In the genomic region with DNA sequence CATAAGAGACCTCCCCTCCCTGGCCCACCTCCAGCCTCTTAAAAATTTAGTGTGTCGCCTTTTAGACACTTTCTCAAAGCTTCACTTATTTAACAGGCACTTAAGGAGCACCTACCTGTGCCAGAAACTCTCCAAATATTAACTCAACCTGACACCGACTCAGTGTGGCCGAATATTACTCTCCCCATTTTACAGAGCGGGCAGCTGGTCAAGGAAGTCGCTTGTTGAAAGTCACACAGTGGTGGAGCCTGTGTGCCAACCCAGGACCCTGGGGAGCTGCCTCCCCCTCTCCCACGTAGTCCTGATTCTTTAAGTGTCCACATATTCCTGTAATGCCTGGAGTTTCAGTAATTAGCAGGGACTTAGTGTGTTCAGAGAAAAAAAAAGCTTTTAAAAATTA, we compare ENCODE assay signal across 8 cellular contexts. TPM values are rescaled to one million over a fixed set of nuclear protein-coding genes. Genes with fewer than 3 reads are reported as not detected.
DNase-seq lines count a peak whose midpoint lies in the region; ATAC-seq and TF ChIP-seq lines count a peak whose summit lies in the region.

No MANE protein-coding gene starts in this region.

- peak overlapping the region; percentile 95 for H3K4me2 ChIP-seq in neural progenitor cell

- peak overlapping the region; percentile 51 for H3K4me3 Mint-ChIP-seq in dendritic cell treated with granulocyte-macrophage colony-stimulating factor and Interleukin-4, amounts not matched to agents 40 ng/mL and 50 ng/mL, for 4 days
- H3K4me3 Mint-ChIP-seq in neural progenitor cell, result peak overlapping the region; percentile 91

- H3K9me3 Mint-ChIP-seq in dendritic cell treated with granulocyte-macrophage colony-stimulating factor and Interleukin-4, amounts not matched to agents 40 ng/mL and 50 ng/mL, for 4 days, result no peaks in the 10 kb centered on the region
- no peaks in the 10 kb centered on the region for H3K9me3 Mint-ChIP-seq in neural progenitor cell

- peaks cover 30% of the 10 kb centered on the region for H3K4me1 Mint-ChIP-seq in dendritic cell treated with granulocyte-macrophage colony-stimulating factor and Interleukin-4, amounts not matched to agents 40 ng/mL and 50 ng/mL, for 4 days (ENCODE audit: low read depth)
- H3K4me1 Mint-ChIP-seq in neural progenitor cell, result peaks cover 55% of the 10 kb centered on the region

- intact Hi-C loops in dendritic cell treated with granulocyte-macrophage colony-stimulating factor and Interleukin-4, amounts not matched to agents 40 ng/mL and 50 ng/mL, for 4 days (cut with micrococcal nuclease), result loop anchor here (1.0 to 10.0 kb wide), 2 partner anchors 7 to 594 kb away; a partner anchor contains a TSS
- intact Hi-C loops in mucosa of descending colon (cut with DNase I, micrococcal nuclease), result no loop called here

- H3K4me1 ChIP-seq in neural progenitor cell (peaks cover 9% of the 10 kb centered on the region), mucosa of descending colon (ENCODE audit: low read depth) (peaks cover 6% of the 10 kb centered on the region)

- DNase-seq in AG10803 (ENCODE audit: low read depth) (no peak), neural progenitor cell (ENCODE audit: low spot score) (no peak), mucosa of descending colon (no peak), NCI-H146 treated with DMSO at 0.1 percent for 48 hours (lab: John Stamatoyannopoulos, UW; ENCODE audit: unreplicated experiment) (no peak), NCI-H146 (lab: John Stamatoyannopoulos, UW) (no peak)

- H3K27ac ChIP-seq in KOPT-K1 (ENCODE audit: low read depth, low read length, poor library complexity, severe bottlenecking) (peak overlapping the region; percentile 76), neural progenitor cell (no peak overlapping the region)

- H3K36me3 Mint-ChIP-seq in dendritic cell treated with granulocyte-macrophage colony-stimulating factor and Interleukin-4, amounts not matched to agents 40 ng/mL and 50 ng/mL, for 4 days (ENCODE audit: low read depth), result peaks cover 5% of the 10 kb centered on the region
- H3K36me3 Mint-ChIP-seq in neural progenitor cell, result no peaks in the 10 kb centered on the region

- H3K4me3 ChIP-seq in AG10803 (ENCODE audit: low read length) (peak overlapping the region; percentile 75), neural progenitor cell (peak overlapping the region; percentile 61), mucosa of descending colon (no peak overlapping the region)

- H3K9me3 ChIP-seq in KOPT-K1 (ENCODE audit: insufficient read depth, low read length, poor library complexity, severe bottlenecking) (no peaks in the 10 kb centered on the region), neural progenitor cell (ENCODE audit: low read depth) (no peaks in the 10 kb centered on the region), mucosa of descending colon (no peaks in the 10 kb centered on the region)

- TF ChIP-seq CTCF in AG10803 (conservative IDR thresholded peaks at IDR 0.05; ENCODE audit: low read length) (no peak), neural progenitor cell (IDR thresholded peaks at IDR 0.05) (no peak), mucosa of descending colon (IDR thresholded peaks at IDR 0.05) (no peak)

- H3K36me3 ChIP-seq in KOPT-K1 (ENCODE audit: insufficient read depth, low read length) (peaks cover 13% of the 10 kb centered on the region), neural progenitor cell (no peaks in the 10 kb centered on the region), mucosa of descending colon (ENCODE audit: low read depth) (no peaks in the 10 kb centered on the region)

- peaks cover 51% of the 10 kb centered on the region for H3K27me3 Mint-ChIP-seq in dendritic cell treated with granulocyte-macrophage colony-stimulating factor and Interleukin-4, amounts not matched to agents 40 ng/mL and 50 ng/mL, for 4 days
- peaks cover 18% of the 10 kb centered on the region for H3K27me3 Mint-ChIP-seq in neural progenitor cell (ENCODE audit: insufficient read depth, low read depth)

- no peak overlapping the region for H2AFZ ChIP-seq in neural progenitor cell (replicated peaks)

- H3K79me2 ChIP-seq in neural progenitor cell (ENCODE audit: low read depth), result no peaks in the 10 kb centered on the region

- no peak for ATAC-seq in mucosa of descending colon
- no peak for ATAC-seq in GM19452 (IDR thresholded peaks at IDR 0.05; ENCODE audit: unreplicated experiment)

- peak overlapping the region; percentile 74 for H3K27ac Mint-ChIP-seq in dendritic cell treated with granulocyte-macrophage colony-stimulating factor and Interleukin-4, amounts not matched to agents 40 ng/mL and 50 ng/mL, for 4 days
- H3K27ac Mint-ChIP-seq in neural progenitor cell, result no peak overlapping the region

- no peak overlapping the region for H3K9ac ChIP-seq in neural progenitor cell

- H3K27me3 ChIP-seq in neural progenitor cell, result peaks cover 76% of the 10 kb centered on the region

- H4K20me1 ChIP-seq in neural progenitor cell (ENCODE audit: low read depth), result peaks cover 43% of the 10 kb centered on the region

- H3F3A ChIP-seq in neural progenitor cell (ENCODE audit: low read depth), result peaks cover 10% of the 10 kb centered on the region

RNA-seq across cellular contexts. Expression of a gene that starts 1.0 kb away (rescaled TPM):
- 0.03 and 1.7 TPM in 2 replicates for total RNA-seq in neural progenitor cell (ENCODE audit: low replicate concordance)
- 10 to 100 TPM; 18.5 to 35.5 (median 23.5) TPM for total RNA-seq in mucosa of descending colon
